Comparison of ENCODE assay signal across 14 cellular contexts in genomic region chr14:95480887-95481226, GRCh38. TPM values are rescaled to one million over a fixed set of nuclear protein-coding genes. Genes with fewer than 3 reads are reported as not detected.
A peak's percentile ranks its signal among the peaks of the same experiment; 100 is the strongest.
DNase-seq lines count a peak whose midpoint lies in the region; ATAC-seq and TF ChIP-seq lines count a peak whose summit lies in the region.
"Had no signal": no experiment of that assay in that cellular context is flagged by ENCODE, and none has a peak within 500 bp of the region (broad histone marks: within the 10 kb centered on the region; RNA-seq: fewer than 3 reads in every experiment).

No MANE protein-coding gene starts in this region.

- H3K27me3 Mint-ChIP-seq in activated naive CD4-positive, alpha-beta T cell treated with anti-CD3 and anti-CD28 coated beads for 36 hours (ENCODE audit: low read depth) = no peaks in the 10 kb centered on the region
- H3K27me3 Mint-ChIP-seq in glutamatergic neuron (ENCODE audit: unreplicated experiment) = peaks cover 5% of the 10 kb centered on the region

- CTCF ChIA-PET in activated naive CD4-positive, alpha-beta T cell treated with anti-CD3 and anti-CD28 coated beads for 36 hours (lab: Charles Lee) = interaction anchor here (0.9 to 2.4 kb wide), 3 partner anchors 36 to 52 kb away, joined by 3 to 12 read pairs (median 3); no protein-coding TSS in a partner anchor

- H3K4me1 Mint-ChIP-seq in activated naive CD4-positive, alpha-beta T cell treated with anti-CD3 and anti-CD28 coated beads for 36 hours (ENCODE audit: low read depth) = peaks cover 37% of the 10 kb centered on the region
- peaks cover 23% of the 10 kb centered on the region for H3K4me1 Mint-ChIP-seq in glutamatergic neuron (ENCODE audit: low read depth, unreplicated experiment)

- H3K27ac Mint-ChIP-seq in activated naive CD4-positive, alpha-beta T cell treated with anti-CD3 and anti-CD28 coated beads for 36 hours = peak overlapping the region; percentile 79
- H3K27ac Mint-ChIP-seq in glutamatergic neuron (ENCODE audit: unreplicated experiment) = no peak overlapping the region

- DNase-seq in activated naive CD4-positive, alpha-beta T cell treated with anti-CD3 and anti-CD28 coated beads for 36 hours = no peak
- no peak for DNase-seq in activated naive CD4-positive, alpha-beta T cell treated with Interleukin-2 at 50 U/mL for 16 hours
- no peak for DNase-seq in Peyer's patch
- no peak for DNase-seq in glutamatergic neuron
- no peak for DNase-seq in COLO829 (ENCODE audit: low spot score)
- DNase-seq: cerebellar nuclear complex, GDM1, HCEC 1CT, NCI-H2107, occipital lobe had no signal

- TF ChIP-seq POLR2A in Peyer's patch (IDR thresholded peaks at IDR 0.05) = no peak

- H3K36me3 ChIP-seq in Peyer's patch (no peaks in the 10 kb centered on the region), subcutaneous abdominal adipose tissue (ENCODE audit: control insufficient read depth in 5 of 5, insufficient read depth in 5 of 5, low read length in 5 of 5) (peaks cover 0 to 22% (median 10%) of the 10 kb centered on the region in 5 donors)

- TF ChIP-seq CTCF in Peyer's patch (IDR thresholded peaks at IDR 0.05) (no peak), glutamatergic neuron (IDR thresholded peaks at IDR 0.05; ENCODE audit: partially characterized antibody, unreplicated experiment) (no peak)

- peak overlapping the region in 3 of 4 donors; percentile 26 to 57 (median 47) for H3K27ac ChIP-seq in Peyer's patch
- peak overlapping the region; percentile 99 for H3K27ac ChIP-seq in subcutaneous abdominal adipose tissue (ENCODE audit: low read depth, low read length)
- H3K27ac ChIP-seq: KMS-11 had no signal

- H3K4me1 ChIP-seq in Peyer's patch (peaks cover 4 to 39% (median 19%) of the 10 kb centered on the region in 4 donors), subcutaneous abdominal adipose tissue (ENCODE audit: control insufficient read depth in 5 of 5, insufficient read depth in 5 of 5, low read length in 5 of 5) (peaks cover 42 to 93% (median 88%) of the 10 kb centered on the region in 5 donors)

- intact Hi-C loops in activated naive CD4-positive, alpha-beta T cell treated with anti-CD3 and anti-CD28 coated beads for 36 hours (cut with micrococcal nuclease) = loop anchor here (5.0 kb wide), 1 partner anchor 36 kb away; the partner anchor contains the start of gene SYNE3

- H3K9me3 ChIP-seq in Peyer's patch (no peaks in the 10 kb centered on the region), subcutaneous abdominal adipose tissue (ENCODE audit: control insufficient read depth in 5 of 5, low read length in 5 of 5) (no peaks in the 10 kb centered on the region)

- ATAC-seq in GM19395 (IDR thresholded peaks at IDR 0.05; ENCODE audit: unreplicated experiment) (no peak), GM21786 (IDR thresholded peaks at IDR 0.05; ENCODE audit: unreplicated experiment) (no peak)

- peak overlapping the region; percentile 17 to 81 (median 65) for H3K9ac ChIP-seq in subcutaneous abdominal adipose tissue (ENCODE audit: low read length in 5 of 5)
- H3K9ac ChIP-seq: KMS-11 had no signal

- H3K4me3 ChIP-seq in Peyer's patch (no peak overlapping the region), subcutaneous abdominal adipose tissue (ENCODE audit: low read depth in 1 of 5, low read length in 5 of 5) (peak overlapping the region in 4 of 5 donors; percentile 24 to 51 (median 42))

- H3K36me3 Mint-ChIP-seq in activated naive CD4-positive, alpha-beta T cell treated with anti-CD3 and anti-CD28 coated beads for 36 hours (ENCODE audit: low read depth) = peaks cover 6% of the 10 kb centered on the region
- H3K36me3 Mint-ChIP-seq in glutamatergic neuron (ENCODE audit: unreplicated experiment) = no peaks in the 10 kb centered on the region

- H3K4me3 Mint-ChIP-seq in activated naive CD4-positive, alpha-beta T cell treated with anti-CD3 and anti-CD28 coated beads for 36 hours = no peak overlapping the region
- peak overlapping the region; percentile 28 for H3K4me3 Mint-ChIP-seq in glutamatergic neuron (ENCODE audit: unreplicated experiment)

- H3K27me3 ChIP-seq in Peyer's patch = no peaks in the 10 kb centered on the region
- H3K27me3 ChIP-seq in subcutaneous abdominal adipose tissue (ENCODE audit: control insufficient read depth in 5 of 5, insufficient read depth in 4 of 5, low read length in 5 of 5) = peaks cover 0 to 4% (median 0%) of the 10 kb centered on the region in 5 donors

- H3K9me3 Mint-ChIP-seq in activated naive CD4-positive, alpha-beta T cell treated with anti-CD3 and anti-CD28 coated beads for 36 hours = no peaks in the 10 kb centered on the region
- peaks cover 3% of the 10 kb centered on the region for H3K9me3 Mint-ChIP-seq in glutamatergic neuron (ENCODE audit: unreplicated experiment)

RNA-seq across cellular contexts. Expression of gene SYNE3, which starts 35.6 kb away (rescaled TPM):
- 10 to 100 TPM; 21.6 to 22.8 TPM for total RNA-seq in activated naive CD4-positive, alpha-beta T cell treated with anti-CD3 and anti-CD28 coated beads for 36 hours
- total RNA-seq in Peyer's patch (10 to 100 TPM in 3 of 4 donors, 1 to 10 TPM in 1; 7.2 to 35.5 (median 13.1) TPM), glutamatergic neuron (ENCODE audit: unreplicated experiment) (7.1 TPM)

RNA-seq across cellular contexts. Expression of gene GLRX5, which starts 54.0 kb away (rescaled TPM):
- 10 to 100 TPM; 34.2 to 34.6 TPM for total RNA-seq in activated naive CD4-positive, alpha-beta T cell treated with anti-CD3 and anti-CD28 coated beads for 36 hours
- 10 to 100 TPM; 24.8 to 42.7 (median 29.5) TPM for total RNA-seq in Peyer's patch
- total RNA-seq in glutamatergic neuron (ENCODE audit: unreplicated experiment) = 38.9 TPM

Comparison
In these comparisons a context has a peak if more than half of its experiments do, and no peak if none do; other contexts are left out.
1. H3K4me3 ChIP-seq: peak in subcutaneous abdominal adipose tissue (4 of 5); none in Peyer's patch (0 of 4).